In the genomic region with DNA sequence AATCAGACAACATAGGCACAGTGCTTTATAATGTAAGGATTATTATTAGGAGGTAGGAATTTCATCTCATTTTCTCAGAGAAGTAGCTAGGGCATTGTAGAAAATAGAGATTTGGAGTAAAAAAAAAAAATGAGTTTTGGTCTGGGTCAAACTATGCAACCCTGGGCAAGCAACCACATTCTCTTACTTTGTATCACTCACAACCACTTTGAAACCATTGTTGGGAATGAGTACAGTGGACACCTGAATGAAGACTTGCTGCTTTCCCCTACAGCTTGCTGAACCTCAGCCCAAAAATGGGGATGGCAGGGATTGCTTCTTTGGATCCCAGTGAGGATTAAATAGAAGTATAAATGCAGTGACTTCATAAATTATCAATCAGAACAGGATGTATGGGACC, we compare ENCODE assay signal across 21 cellular contexts. TPM values are rescaled to one million over a fixed set of nuclear protein-coding genes. Genes with fewer than 3 reads are reported as not detected.
A peak's percentile ranks its signal among the peaks of the same experiment; 100 is the strongest.
DNase-seq lines count a peak whose midpoint lies in the region; ATAC-seq, FAIRE-seq and TF ChIP-seq lines count a peak whose summit lies in the region.
"Had no signal": no experiment of that assay in that cellular context is flagged by ENCODE, and none has a peak within 500 bp of the region (broad histone marks: within the 10 kb centered on the region; RNA-seq: fewer than 3 reads in every experiment).

No MANE protein-coding gene starts in this region.

- no peaks in the 10 kb centered on the region for H3K79me2 ChIP-seq in neural progenitor cell (ENCODE audit: low read depth)

- H3K27ac Mint-ChIP-seq in activated CD8-positive, alpha-beta memory T cell treated with anti-CD3 and anti-CD28 coated beads, Interleukin-2, amount 10 ng/mL, durations not matched to agents 7 days and 5 days = peak overlapping the region; percentile 84
- peak overlapping the region; percentile 97 to 98 for H3K27ac Mint-ChIP-seq in effector memory CD8-positive, alpha-beta T cell
- H3K27ac Mint-ChIP-seq in neural progenitor cell = no peak overlapping the region

- no peak overlapping the region for H3K9ac ChIP-seq in skeletal muscle tissue (ENCODE audit: low read depth in 1 of 3, low read length in 3 of 3)
- H3K9ac ChIP-seq in neural progenitor cell = no peak overlapping the region

- H3K27me3 ChIP-seq in skeletal muscle tissue (ENCODE audit: control insufficient read depth in 3 of 3, insufficient read depth in 3 of 3, low read length in 3 of 3) (no peaks in the 10 kb centered on the region), neural progenitor cell (no peaks in the 10 kb centered on the region), small intestine (ENCODE audit: control insufficient read depth in 2 of 2, insufficient read depth in 2 of 2, low read length in 2 of 2) (no peaks in the 10 kb centered on the region)
- H3K27me3 ChIP-seq: heart right ventricle, pancreas had no signal

- H3F3A ChIP-seq in neural progenitor cell (ENCODE audit: low read depth) = peaks cover under 1% of the 10 kb centered on the region

- H3K9me3 Mint-ChIP-seq in activated CD8-positive, alpha-beta memory T cell treated with anti-CD3 and anti-CD28 coated beads, Interleukin-2, amount 10 ng/mL, durations not matched to agents 7 days and 5 days (ENCODE audit: low read depth) = no peaks in the 10 kb centered on the region
- no peaks in the 10 kb centered on the region for H3K9me3 Mint-ChIP-seq in effector memory CD8-positive, alpha-beta T cell
- H3K9me3 Mint-ChIP-seq in neural progenitor cell = no peaks in the 10 kb centered on the region

- CTCF ChIA-PET in activated CD8-positive, alpha-beta memory T cell treated with anti-CD3 and anti-CD28 coated beads, Interleukin-2, amount 10 ng/mL, durations not matched to agents 7 days and 5 days (lab: Charles Lee) = interaction anchor here (0.8 to 33.6 kb wide), 9 partner anchors 9 to 281 kb away, joined by 3 to 734 read pairs (median 11); partner anchors contain the start of genes FAM117A, NXPH3 and SLC35B1

- H3K9me3 ChIP-seq in skeletal muscle tissue (ENCODE audit: control insufficient read depth in 3 of 3, low read length in 3 of 3) = no peaks in the 10 kb centered on the region
- no peaks in the 10 kb centered on the region for H3K9me3 ChIP-seq in neural progenitor cell (ENCODE audit: low read depth)
- H3K9me3 ChIP-seq in small intestine (ENCODE audit: control insufficient read depth, low read depth) = no peaks in the 10 kb centered on the region
- H3K9me3 ChIP-seq: HAP-1, heart right ventricle, pancreas had no signal

- H3K4me1 ChIP-seq in skeletal muscle tissue (ENCODE audit: control insufficient read depth in 3 of 3, insufficient read depth in 3 of 3, low read length in 3 of 3) (peaks cover 11 to 16% (median 13%) of the 10 kb centered on the region in 3 donors), neural progenitor cell (no peaks in the 10 kb centered on the region), small intestine (ENCODE audit: control insufficient read depth in 2 of 2, insufficient read depth in 1 of 2, low read depth in 1 of 2, low read length in 1 of 2) (no peaks in the 10 kb centered on the region)
- H3K4me1 ChIP-seq: HAP-1 had no signal

- FAIRE-seq in small intestine (lab: Jason Lieb, UNC) = no peak
- FAIRE-seq: endometrium, GM12891, pancreas, urothelium cell line had no signal

- H3K4me1 Mint-ChIP-seq in activated CD8-positive, alpha-beta memory T cell treated with anti-CD3 and anti-CD28 coated beads, Interleukin-2, amount 10 ng/mL, durations not matched to agents 7 days and 5 days = peaks cover 48% of the 10 kb centered on the region
- peaks cover 47% of the 10 kb centered on the region in 2 donors for H3K4me1 Mint-ChIP-seq in effector memory CD8-positive, alpha-beta T cell (ENCODE audit: low read depth in 2 of 2)
- H3K4me1 Mint-ChIP-seq in neural progenitor cell = no peaks in the 10 kb centered on the region
- H3K4me1 Mint-ChIP-seq: CD14-positive monocyte had no signal

- DNase-seq in activated CD8-positive, alpha-beta memory T cell treated with anti-CD3 and anti-CD28 coated beads, Interleukin-2, amount 10 ng/mL, durations not matched to agents 7 days and 5 days = no peak
- DNase-seq in activated CD8-positive, alpha-beta memory T cell treated with anti-CD3 and anti-CD28 coated beads, Interleukin-2, amount 50 U/mL, for 48 hours = no peak
- DNase-seq in effector memory CD8-positive, alpha-beta T cell = no peak
- DNase-seq in neural progenitor cell (ENCODE audit: low spot score) = no peak
- DNase-seq in small intestine = no peak
- DNase-seq: activated gamma-delta T cell, NCI-H2107, NCI-H526 treated with DMSO at 0.1 percent for 48 hours, SHP77, WERI-Rb-1 had no signal

- H3K36me3 Mint-ChIP-seq in activated CD8-positive, alpha-beta memory T cell treated with anti-CD3 and anti-CD28 coated beads, Interleukin-2, amount 10 ng/mL, durations not matched to agents 7 days and 5 days = peaks cover 56% of the 10 kb centered on the region
- peaks cover 89% of the 10 kb centered on the region for H3K36me3 Mint-ChIP-seq in effector memory CD8-positive, alpha-beta T cell (ENCODE audit: insufficient read depth)
- H3K36me3 Mint-ChIP-seq in neural progenitor cell = peaks cover 6% of the 10 kb centered on the region

- H3K4me3 Mint-ChIP-seq in activated CD8-positive, alpha-beta memory T cell treated with anti-CD3 and anti-CD28 coated beads, Interleukin-2, amount 10 ng/mL, durations not matched to agents 7 days and 5 days = no peak overlapping the region
- peak overlapping the region; percentile 54 to 71 for H3K4me3 Mint-ChIP-seq in effector memory CD8-positive, alpha-beta T cell
- H3K4me3 Mint-ChIP-seq in neural progenitor cell = no peak overlapping the region
- H3K4me3 Mint-ChIP-seq: CD14-positive monocyte had no signal

- no peak for ATAC-seq in activated CD8-positive, alpha-beta memory T cell treated with anti-CD3 and anti-CD28 coated beads, Interleukin-2, amount 10 ng/mL, durations not matched to agents 7 days and 5 days
- ATAC-seq in HG02610 (IDR thresholded peaks at IDR 0.05; ENCODE audit: unreplicated experiment) = peak; percentile 16
- ATAC-seq in effector memory CD8-positive, alpha-beta T cell (replicated peaks) = no peak
- no peak for ATAC-seq in HG03135 (IDR thresholded peaks at IDR 0.05; ENCODE audit: unreplicated experiment)

- H3K36me3 ChIP-seq in skeletal muscle tissue (ENCODE audit: control insufficient read depth in 3 of 3, insufficient read depth in 3 of 3, low read length in 3 of 3) (peaks cover 11 to 23% (median 11%) of the 10 kb centered on the region in 3 donors), neural progenitor cell (no peaks in the 10 kb centered on the region), small intestine (ENCODE audit: control insufficient read depth in 2 of 2, insufficient read depth in 2 of 2, low read length in 2 of 2) (peaks cover 7 to 10% of the 10 kb centered on the region in 2 donors)

- H3K27ac ChIP-seq in skeletal muscle tissue (ENCODE audit: low read depth, low read length) (peak overlapping the region; percentile 46), neural progenitor cell (no peak overlapping the region), small intestine (ENCODE audit: low read depth in 1 of 2, low read length in 1 of 2) (no peak overlapping the region)
- H3K27ac ChIP-seq: WERI-Rb-1 had no signal

- H3K4me3 ChIP-seq in skeletal muscle tissue (ENCODE audit: low read length in 3 of 3) (no peak overlapping the region), neural progenitor cell (no peak overlapping the region), small intestine (ENCODE audit: low read depth in 1 of 2, low read length in 2 of 2) (no peak overlapping the region)
- H3K4me3 ChIP-seq: HAP-1, heart right ventricle, lung, pancreas had no signal

- no peaks in the 10 kb centered on the region for H3K27me3 Mint-ChIP-seq in activated CD8-positive, alpha-beta memory T cell treated with anti-CD3 and anti-CD28 coated beads, Interleukin-2, amount 10 ng/mL, durations not matched to agents 7 days and 5 days
- H3K27me3 Mint-ChIP-seq in effector memory CD8-positive, alpha-beta T cell = no peaks in the 10 kb centered on the region
- H3K27me3 Mint-ChIP-seq in neural progenitor cell (ENCODE audit: insufficient read depth, low read depth) = no peaks in the 10 kb centered on the region

- H2AFZ ChIP-seq in neural progenitor cell (replicated peaks) = no peak overlapping the region

- no peak for TF ChIP-seq CTCF in neural progenitor cell (IDR thresholded peaks at IDR 0.05)

- no peak overlapping the region for H3K4me2 ChIP-seq in neural progenitor cell

- no peaks in the 10 kb centered on the region for H4K20me1 ChIP-seq in neural progenitor cell (ENCODE audit: low read depth)

RNA-seq across cellular contexts. Expression of gene SLC35B1, which starts 9.2 kb away (rescaled TPM):
- 10 to 100 TPM; 47.3 to 78.1 TPM for total RNA-seq in activated CD8-positive, alpha-beta memory T cell treated with anti-CD3 and anti-CD28 coated beads, Interleukin-2, amount 10 ng/mL, durations not matched to agents 7 days and 5 days
- total RNA-seq in skeletal muscle tissue (48.0 TPM), neural progenitor cell (ENCODE audit: low replicate concordance) (52.7 and 62.1 TPM in 2 replicates)
- 100 to 1,000 TPM in 1 of 3 donors, 10 to 100 TPM in 2; 83.0 to 108 (median 85.1) TPM for polyA plus RNA-seq in small intestine

RNA-seq across cellular contexts. Expression of gene SPOP, which starts 39.1 kb away (rescaled TPM):
- 10 to 100 TPM; 49.7 to 51.5 TPM for total RNA-seq in activated CD8-positive, alpha-beta memory T cell treated with anti-CD3 and anti-CD28 coated beads, Interleukin-2, amount 10 ng/mL, durations not matched to agents 7 days and 5 days
- total RNA-seq in skeletal muscle tissue (61.6 TPM), neural progenitor cell (ENCODE audit: low replicate concordance) (29.5 and 40.3 TPM in 2 replicates)
- 10 to 100 TPM; 35.7 to 40.3 (median 37.8) TPM for polyA plus RNA-seq in small intestine

RNA-seq across cellular contexts. Expression of gene FAM117A, which starts 47.0 kb away (rescaled TPM):
- 10 to 100 TPM; 31.6 to 44.9 TPM for total RNA-seq in activated CD8-positive, alpha-beta memory T cell treated with anti-CD3 and anti-CD28 coated beads, Interleukin-2, amount 10 ng/mL, durations not matched to agents 7 days and 5 days
- total RNA-seq in skeletal muscle tissue = 5.2 TPM
- 14.6 and 29.5 TPM in 2 replicates for total RNA-seq in neural progenitor cell (ENCODE audit: low replicate concordance)
- polyA plus RNA-seq in small intestine = 1 to 10 TPM; 2.9 to 8.0 (median 6.5) TPM

Comparison
In these comparisons a context has a peak if more than half of its experiments do, and no peak if none do; other contexts are left out.
1. H3K4me3 Mint-ChIP-seq: peak in effector memory CD8-positive, alpha-beta T cell (2 of 2); none in activated CD8-positive, alpha-beta memory T cell treated with anti-CD3 and anti-CD28 coated beads, Interleukin-2, amount 10 ng/mL, durations not matched to agents 7 days and 5 days (single experiment) and neural progenitor cell (single experiment).